1 cellular context compared by ENCODE assay signal in genomic region chr12:48189331-48190125, GRCh38.
TF ChIP-seq lines count a peak whose summit lies in the region.

No MANE protein-coding gene starts in this region.

TF ChIP-seq in HEK293, 187 proteins besides CTCF, POLR2A, EP300 and RAD21 (continued from another document):
- TF ChIP-seq ZNF10 (tag by site-specific recombination; IDR thresholded peaks at IDR 0.05) (no peak), ZSCAN18 (tag by site-specific recombination; IDR thresholded peaks at IDR 0.05) (no peak), KLF1 (tag by site-specific recombination; IDR thresholded peaks at IDR 0.05) (no peak), ZNF280C (tag by site-specific recombination; IDR thresholded peaks at IDR 0.05) (no peak), ZBTB7A (tag by site-specific recombination; IDR thresholded peaks at IDR 0.05; ENCODE audit: low read depth) (no peak), REST (tag by site-specific recombination; IDR thresholded peaks at IDR 0.05) (no peak), BCL11B (tag by site-specific recombination; IDR thresholded peaks at IDR 0.05; ENCODE audit: low read depth) (no peak), ZNF335 (tag by site-specific recombination; conservative IDR thresholded peaks at IDR 0.05) (peak; percentile 49; the same call in 1 of the 2 replicates), ZNF514 (tag by site-specific recombination; IDR thresholded peaks at IDR 0.05) (no peak), ZBTB17 (tag by site-specific recombination; IDR thresholded peaks at IDR 0.05) (peak; percentile 21; the same call in 1 of the 2 replicates), ZNF580 (tag by site-specific recombination; IDR thresholded peaks at IDR 0.05) (no peak), KLF8 (tag by site-specific recombination; IDR thresholded peaks at IDR 0.05) (no peak), ZXDB (tag by site-specific recombination; IDR thresholded peaks at IDR 0.05) (no peak), ZNF132 (tag by site-specific recombination; IDR thresholded peaks at IDR 0.05; ENCODE audit: borderline replicate concordance) (no peak), SP3 (tag by site-specific recombination; IDR thresholded peaks at IDR 0.05) (no peak), ZNF843 (tag by site-specific recombination; IDR thresholded peaks at IDR 0.05) (no peak), ZNF202 (tag by site-specific recombination; IDR thresholded peaks at IDR 0.05; ENCODE audit: borderline replicate concordance) (no peak), ZSCAN30 (tag by site-specific recombination; IDR thresholded peaks at IDR 0.05) (no peak)
